In the genomic region with DNA sequence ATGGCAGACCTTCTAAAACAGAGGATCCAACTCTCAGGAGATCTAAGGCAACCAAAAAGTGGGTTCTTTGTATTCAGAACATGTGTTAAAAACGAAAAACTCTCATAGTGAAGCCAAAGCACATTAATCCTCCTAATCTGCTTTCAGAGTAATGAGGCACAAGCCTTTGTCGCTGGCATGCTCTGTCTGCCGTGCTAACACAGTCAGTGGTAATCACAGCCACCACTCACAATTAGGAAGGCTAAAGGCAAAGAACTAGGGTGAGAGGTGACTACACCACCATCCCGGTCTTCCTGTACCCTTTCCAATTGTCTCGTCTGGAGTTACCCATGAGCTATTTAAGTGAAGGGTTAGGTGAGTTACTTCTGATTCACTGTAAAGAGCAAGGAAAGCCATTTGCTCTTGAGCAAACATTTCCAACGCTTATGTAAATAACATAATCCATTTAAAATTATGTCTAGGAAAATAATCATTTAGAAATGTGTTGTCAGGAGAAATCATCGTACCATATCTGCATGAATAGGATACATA, we compare ENCODE assay signal across 35 cellular contexts. TPM values are rescaled to one million over a fixed set of nuclear protein-coding genes. Genes with fewer than 3 reads are reported as not detected.
DNase-seq lines count a peak whose midpoint lies in the region; ATAC-seq and TF ChIP-seq lines count a peak whose summit lies in the region.
"Had no signal": no experiment of that assay in that cellular context is flagged by ENCODE, and none has a peak within 500 bp of the region (broad histone marks: within the 10 kb centered on the region; RNA-seq: fewer than 3 reads in every experiment).

No MANE protein-coding gene starts in this region.

- DNase-seq in NCI-H1417 treated with DMSO at 0.1 percent for 48 hours (lab: John Stamatoyannopoulos, UW) = peak; percentile 26
- peak; percentile 33 for DNase-seq in NCI-H82 treated with DMSO at 0.1 percent for 48 hours (lab: John Stamatoyannopoulos, UW; ENCODE audit: unreplicated experiment)
- peak; percentile 54 for DNase-seq in ecto neural progenitor cell (ENCODE audit: low spot score)
- no peak for DNase-seq in iPS-NIHi7 (ENCODE audit: extremely low spot score)
- DNase-seq in lower lobe of right lung = no peak
- DNase-seq in central memory CD4-positive, alpha-beta T cell = no peak
- DNase-seq: activated CD4-positive, alpha-beta T cell treated with anti-CD3 and anti-CD28 coated beads, Interleukin-2, amount 50 U/mL, for 1 hour; activated effector memory CD4-positive, alpha-beta T cell treated with anti-CD3 and anti-CD28 coated beads, Interleukin-2, amount 50 U/mL, for 16 hours; activated naive CD8-positive, alpha-beta T cell treated with anti-CD3 and anti-CD28 coated beads for 36 hours; activated T-cell treated with anti-CD3 and anti-CD28 coated beads, Interleukin-2, amount 50 U/mL, for 24 hours; anterior cingulate cortex; effector memory CD8-positive, alpha-beta T cell; foreskin fibroblast; Karpas-422; kidney; naive thymus-derived CD4-positive, alpha-beta T cell; NCI-H146; NCI-H2171 treated with DMSO at 0.1 percent for 48 hours; NCI-H524 treated with DMSO at 0.1 percent for 48 hours; nucleus accumbens; SJCRH30; stimulated activated CD4-positive, alpha-beta T cell treated with anti-CD3 and anti-CD28 coated beads, Interleukin-4, amount 100 ng/mL, for 1 hour; stomach; SW 1271; T-helper 9 cell; thyroid gland had no signal

- H3K36me3 ChIP-seq in subcutaneous abdominal adipose tissue (ENCODE audit: control insufficient read depth in 5 of 5, insufficient read depth in 5 of 5, low read length in 5 of 5) = no peaks in the 10 kb centered on the region
- no peaks in the 10 kb centered on the region for H3K36me3 ChIP-seq in lower lobe of right lung
- H3K36me3 ChIP-seq: BLaER1, cardiac muscle cell, prostate gland, SJCRH30, stomach, thyroid gland had no signal

- intact Hi-C loops in lower lobe of right lung (cut with DNase I) = no loop called here

- no peak overlapping the region for H3K9ac ChIP-seq in subcutaneous abdominal adipose tissue (ENCODE audit: low read length in 5 of 5)
- H3K9ac ChIP-seq: BLaER1 had no signal

- ATAC-seq in lower lobe of right lung = no peak
- ATAC-seq: effector memory CD8-positive, alpha-beta T cell; HCT116; HepG2; naive thymus-derived CD4-positive, alpha-beta T cell had no signal

- no peaks in the 10 kb centered on the region for H3K9me3 ChIP-seq in subcutaneous abdominal adipose tissue (ENCODE audit: control insufficient read depth in 5 of 5, low read length in 5 of 5)
- no peaks in the 10 kb centered on the region for H3K9me3 ChIP-seq in lower lobe of right lung
- H3K9me3 ChIP-seq: BLaER1, prostate gland, SJCRH30, stomach, thyroid gland had no signal

- no peak overlapping the region for H3K4me3 ChIP-seq in subcutaneous abdominal adipose tissue (ENCODE audit: low read depth in 1 of 5, low read length in 5 of 5)
- no peak overlapping the region for H3K4me3 ChIP-seq in lower lobe of right lung
- H3K4me3 ChIP-seq: BLaER1, cardiac muscle cell, coronary artery, prostate gland, SJCRH30, stomach, thyroid gland had no signal

- H3K27me3 ChIP-seq in subcutaneous abdominal adipose tissue (ENCODE audit: control insufficient read depth in 5 of 5, insufficient read depth in 4 of 5, low read length in 5 of 5) (no peaks in the 10 kb centered on the region), lower lobe of right lung (ENCODE audit: low read depth) (no peaks in the 10 kb centered on the region)
- H3K27me3 ChIP-seq: BLaER1, cardiac muscle cell, SJCRH30, stomach, thyroid gland had no signal

- TF ChIP-seq CTCF in lower lobe of right lung (IDR thresholded peaks at IDR 0.05) = no peak

- peaks cover 0 to 18% (median 4%) of the 10 kb centered on the region in 5 donors for H3K4me1 ChIP-seq in subcutaneous abdominal adipose tissue (ENCODE audit: control insufficient read depth in 5 of 5, insufficient read depth in 5 of 5, low read length in 5 of 5)
- no peaks in the 10 kb centered on the region for H3K4me1 ChIP-seq in lower lobe of right lung
- H3K4me1 ChIP-seq: BLaER1, prostate gland, SJCRH30, stomach, thyroid gland had no signal

- H3K27ac ChIP-seq in subcutaneous abdominal adipose tissue (ENCODE audit: low read depth, low read length) = peak overlapping the region; percentile 15
- H3K27ac ChIP-seq in lower lobe of right lung = no peak overlapping the region
- H3K27ac ChIP-seq: BLaER1, cardiac muscle cell, coronary artery, prostate gland, SJCRH30, stomach, thyroid gland had no signal

RNA-seq across cellular contexts. Expression of gene NPY2R, which starts 40.7 kb away (rescaled TPM):
- total RNA-seq in lower lobe of right lung = 0.27 TPM
- total RNA-seq: activated naive CD8-positive, alpha-beta T cell treated with anti-CD3 and anti-CD28 coated beads for 36 hours; cardiac muscle cell; HepG2; liver; naive thymus-derived CD4-positive, alpha-beta T cell; RPMI7951; SJCRH30; thyroid gland had no signal

Comparison
In these comparisons a context has a peak if more than half of its experiments do, and no peak if none do; other contexts are left out.
1. DNase-seq: peak in NCI-H1417 treated with DMSO at 0.1 percent for 48 hours (single experiment), NCI-H82 treated with DMSO at 0.1 percent for 48 hours (single experiment) and ecto neural progenitor cell (single experiment); none in iPS-NIHi7 (single experiment), lower lobe of right lung (single experiment) and central memory CD4-positive, alpha-beta T cell (single experiment).